Comparison of ENCODE assay signal across 8 cellular contexts in genomic region chr7:66075590-66076458, GRCh38. TPM values are rescaled to one million over a fixed set of nuclear protein-coding genes. Genes with fewer than 3 reads are reported as not detected.
DNase-seq lines count a peak whose midpoint lies in the region; ATAC-seq and TF ChIP-seq lines count a peak whose summit lies in the region.

ASL (plus strand) TSS chr7:66075819; CDS start chr7:66076082, 263 bp downstream.

- ATAC-seq in GM18873 (IDR thresholded peaks at IDR 0.05; ENCODE audit: low FRiP score, unreplicated experiment), result peak; percentile 95
- peak; percentile 98 for ATAC-seq in HG03135 (IDR thresholded peaks at IDR 0.05; ENCODE audit: unreplicated experiment)

- WGBS in spleen, 5 donors, result 0 to 1% (median 1%) methylated on average over 21 to 67 of the region's 67 CpGs

- H3K4me1 ChIP-seq in spleen, result peaks cover 8 to 34% (median 21%) of the 10 kb centered on the region in 6 donors

- CTCF ChIA-PET in AG04450 (lab: Charles Lee), result no interaction called here

- DNase-seq in AG04450 (ENCODE audit: low read depth, low spot score), result peak; percentile 57
- DNase-seq in NCI-H226, result peak; percentile 88
- peak; percentile 68 to 82 (median 70) for DNase-seq in activated CD4-positive, CD25-positive, alpha-beta regulatory T cell (lab: John Stamatoyannopoulos, UW)
- peak; percentile 11 to 96 (median 89) for DNase-seq in caudate nucleus (lab: John Stamatoyannopoulos, UW)
- DNase-seq in inferior parietal cortex (ENCODE audit: extremely low spot score), result peak; percentile 94
- DNase-seq in spleen, result peak; percentile 97

- intact Hi-C loops in spleen (cut with DNase I; ENCODE audit: low total_unique reads), result no loop called here

- H3K27me3 ChIP-seq in AG04450 (ENCODE audit: control insufficient read depth, insufficient read depth, low read length) (no peaks in the 10 kb centered on the region), spleen (replicated peaks in 1 of 7) (no peaks in the 10 kb centered on the region)

- TF ChIP-seq POLR2A in spleen (IDR thresholded peaks at IDR 0.05), result peak in 1 of 3 donors; percentile 27

- H3K9me3 ChIP-seq in AG04450 (ENCODE audit: control insufficient read depth, insufficient read depth, low read length) (no peaks in the 10 kb centered on the region; the same call in 1 of the 2 replicates), spleen (no peaks in the 10 kb centered on the region)

- H3K27ac ChIP-seq in AG04450 (ENCODE audit: low read depth, low read length) (peak within 1 kb of the TSS; percentile 39), caudate nucleus (ENCODE audit: low read depth, low read length) (peak within 1 kb of the TSS; percentile 52), spleen (peak within 1 kb of the TSS; percentile 27 to 91 (median 86))

- peak within 1 kb of the TSS; percentile 87 for H3K4me3 ChIP-seq in AG04450 (ENCODE audit: low read depth, low read length)
- H3K4me3 ChIP-seq in spleen, result peak within 1 kb of the TSS; percentile 58 to 93 (median 84)

- H3K36me3 ChIP-seq in spleen, result peaks cover 0 to 27% (median 0%) of the 10 kb centered on the region in 6 donors

- TF ChIP-seq CTCF in AG04450 (IDR thresholded peaks at IDR 0.05; ENCODE audit: low read depth, low read length) (0 out of 2 replicates have a peak, but pooled peaks have one; percentile 14), spleen (IDR thresholded peaks at IDR 0.05 in 8 of 11, conservative IDR thresholded peaks at IDR 0.05 in 3 of 11) (peak in 1 of 11 experiments; percentile 44)

- POLR2A ChIA-PET in AG04450 (lab: Yijun Ruan, JAX), result interaction anchor here (0.5 to 1.8 kb wide), 12 partner anchors 9 to 580 kb away, joined by 3 to 9 read pairs (median 4); partner anchors contain the start of gene CRCP

RNA-seq across cellular contexts. Expression of gene ASL, which starts in this region (rescaled TPM):
- polyA plus RNA-seq in AG04450 (2011; rRNA removed), result 20.2 and 25.9 TPM in 2 replicates
- 17.5 and 26.5 TPM in 2 replicates for polyA minus RNA-seq in AG04450 (2011; rRNA and poly(A)+ RNA removed)
- 10 to 100 TPM; 30.9 to 45.1 (median 39.3) TPM for total RNA-seq in spleen
- polyA plus RNA-seq in spleen, result 10 to 100 TPM; 24.6 to 56.4 (median 51.2) TPM

Comparison
In these comparisons a context has a peak if more than half of its experiments do, and no peak if none do; other contexts are left out.
1. Peak in every context shown above with its lines: DNase-seq, ATAC-seq, H3K4me3 ChIP-seq and H3K27ac ChIP-seq.